ENCODE assay signal across 17 cellular contexts in the genomic region with DNA sequence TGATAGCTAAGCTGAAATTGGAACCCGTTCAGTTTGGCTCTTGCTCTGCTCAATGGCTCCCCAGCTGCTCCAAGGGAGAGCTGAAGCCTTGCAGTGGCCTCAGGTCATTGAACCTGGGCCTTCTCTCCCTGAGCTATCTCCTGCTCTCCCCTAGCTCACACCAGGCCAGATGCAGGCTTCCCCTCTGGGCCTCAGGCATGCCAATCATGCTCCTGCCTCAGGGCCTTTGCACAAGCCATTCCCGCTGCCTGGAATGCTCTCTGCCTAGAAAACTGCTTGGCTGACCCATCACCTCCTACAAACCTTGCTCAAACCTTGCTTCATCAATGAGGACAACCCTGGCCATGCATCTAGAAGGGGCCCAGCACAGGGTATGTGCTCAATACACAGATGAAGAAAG. TPM values are rescaled to one million over a fixed set of nuclear protein-coding genes. Genes with fewer than 3 reads are reported as not detected.
DNase-seq lines count a peak whose midpoint lies in the region; ATAC-seq and TF ChIP-seq lines count a peak whose summit lies in the region.
"Had no signal": no experiment of that assay in that cellular context is flagged by ENCODE, and none has a peak within 500 bp of the region (broad histone marks: within the 10 kb centered on the region; RNA-seq: fewer than 3 reads in every experiment).

No MANE protein-coding gene starts in this region.

- no peak overlapping the region for H3K4me3 Mint-ChIP-seq in activated T-helper 17 cell treated with anti-CD3 and anti-CD28 coated beads, Interleukin-2, amount 50 U/mL, for 72 hours
- no peak overlapping the region for H3K4me3 Mint-ChIP-seq in effector memory CD8-positive, alpha-beta T cell
- H3K4me3 Mint-ChIP-seq in neural crest cell (no peak overlapping the region), neural progenitor cell (no peak overlapping the region)
- H3K4me3 Mint-ChIP-seq: CD8-positive, alpha-beta memory T cell; H9 had no signal

- TF ChIP-seq CTCF in neural crest cell (conservative IDR thresholded peaks at IDR 0.05) (no peak), neural progenitor cell (IDR thresholded peaks at IDR 0.05) (no peak)

- H3K4me3 ChIP-seq in neural progenitor cell, result no peak overlapping the region

- no peaks in the 10 kb centered on the region for H3F3A ChIP-seq in neural progenitor cell (ENCODE audit: low read depth)

- H4K20me1 ChIP-seq in neural progenitor cell (ENCODE audit: low read depth), result no peaks in the 10 kb centered on the region

- no peaks in the 10 kb centered on the region for H3K9me3 Mint-ChIP-seq in activated T-helper 17 cell treated with anti-CD3 and anti-CD28 coated beads, Interleukin-2, amount 50 U/mL, for 72 hours
- H3K9me3 Mint-ChIP-seq in effector memory CD8-positive, alpha-beta T cell, result no peaks in the 10 kb centered on the region
- no peaks in the 10 kb centered on the region for H3K9me3 Mint-ChIP-seq in neural crest cell
- no peaks in the 10 kb centered on the region for H3K9me3 Mint-ChIP-seq in neural progenitor cell
- H3K9me3 Mint-ChIP-seq: CD4-positive, CD25-positive, alpha-beta regulatory T cell; CD8-positive, alpha-beta memory T cell; H9 had no signal

- no peaks in the 10 kb centered on the region for H3K36me3 ChIP-seq in neural progenitor cell
- H3K36me3 ChIP-seq: BE2C had no signal

- H2AFZ ChIP-seq in neural progenitor cell (replicated peaks), result no peak overlapping the region

- H3K27ac Mint-ChIP-seq in activated T-helper 17 cell treated with anti-CD3 and anti-CD28 coated beads, Interleukin-2, amount 50 U/mL, for 72 hours, result peak overlapping the region; percentile 62
- peak overlapping the region; percentile 31 to 42 for H3K27ac Mint-ChIP-seq in effector memory CD8-positive, alpha-beta T cell
- H3K27ac Mint-ChIP-seq in neural crest cell (ENCODE audit: unreplicated experiment) (peak overlapping the region; percentile 67), neural progenitor cell (no peak overlapping the region)
- H3K27ac Mint-ChIP-seq: CD4-positive, CD25-positive, alpha-beta regulatory T cell; H9 had no signal

- DNase-seq in effector memory CD8-positive, alpha-beta T cell, result no peak
- DNase-seq in neural crest cell (ENCODE audit: low read depth, low spot score), result no peak
- no peak for DNase-seq in neural progenitor cell (ENCODE audit: low spot score)
- DNase-seq in NCI-H146 treated with DMSO at 0.1 percent for 48 hours (lab: John Stamatoyannopoulos, UW; ENCODE audit: unreplicated experiment), result no peak
- DNase-seq: ACHN; BE2C; C1 segment of cervical spinal cord; CD4-positive, CD25-positive, alpha-beta regulatory T cell; CD8-positive, alpha-beta memory T cell; COR-L47; DMS79; GDM1; GOT3; H9 had no signal

- no peaks in the 10 kb centered on the region for H3K27me3 ChIP-seq in neural progenitor cell
- H3K27me3 ChIP-seq: BE2C had no signal

- H3K9ac ChIP-seq in neural progenitor cell, result no peak overlapping the region

- H3K4me1 ChIP-seq in neural progenitor cell, result no peaks in the 10 kb centered on the region
- H3K4me1 ChIP-seq: BE2C had no signal

- H3K27ac ChIP-seq in neural progenitor cell, result no peak overlapping the region

- no peaks in the 10 kb centered on the region for H3K9me3 ChIP-seq in neural progenitor cell (ENCODE audit: low read depth)
- H3K9me3 ChIP-seq: BE2C had no signal

- ATAC-seq in activated T-helper 17 cell treated with anti-CD3 and anti-CD28 coated beads, Interleukin-2, amount 50 U/mL, for 72 hours (replicated peaks), result no peak
- no peak for ATAC-seq in effector memory CD8-positive, alpha-beta T cell (replicated peaks)
- no peak for ATAC-seq in GM18907 (IDR thresholded peaks at IDR 0.05; ENCODE audit: unreplicated experiment)

- no peaks in the 10 kb centered on the region for H3K36me3 Mint-ChIP-seq in activated T-helper 17 cell treated with anti-CD3 and anti-CD28 coated beads, Interleukin-2, amount 50 U/mL, for 72 hours (ENCODE audit: low read depth)
- H3K36me3 Mint-ChIP-seq in effector memory CD8-positive, alpha-beta T cell (ENCODE audit: insufficient read depth), result no peaks in the 10 kb centered on the region
- no peaks in the 10 kb centered on the region for H3K36me3 Mint-ChIP-seq in neural crest cell (ENCODE audit: low read depth)
- no peaks in the 10 kb centered on the region for H3K36me3 Mint-ChIP-seq in neural progenitor cell
- H3K36me3 Mint-ChIP-seq: CD4-positive, CD25-positive, alpha-beta regulatory T cell had no signal

- H3K79me2 ChIP-seq in neural progenitor cell (ENCODE audit: low read depth), result no peaks in the 10 kb centered on the region

- no peak overlapping the region for H3K4me2 ChIP-seq in neural progenitor cell

- no peaks in the 10 kb centered on the region for H3K27me3 Mint-ChIP-seq in activated T-helper 17 cell treated with anti-CD3 and anti-CD28 coated beads, Interleukin-2, amount 50 U/mL, for 72 hours
- H3K27me3 Mint-ChIP-seq in effector memory CD8-positive, alpha-beta T cell, result no peaks in the 10 kb centered on the region
- H3K27me3 Mint-ChIP-seq in neural crest cell (ENCODE audit: low read depth) (no peaks in the 10 kb centered on the region), neural progenitor cell (ENCODE audit: insufficient read depth, low read depth) (peaks cover 4% of the 10 kb centered on the region)
- H3K27me3 Mint-ChIP-seq: CD4-positive, CD25-positive, alpha-beta regulatory T cell; CD8-positive, alpha-beta memory T cell had no signal

- peaks cover 31% of the 10 kb centered on the region for H3K4me1 Mint-ChIP-seq in activated T-helper 17 cell treated with anti-CD3 and anti-CD28 coated beads, Interleukin-2, amount 50 U/mL, for 72 hours
- H3K4me1 Mint-ChIP-seq in effector memory CD8-positive, alpha-beta T cell (ENCODE audit: low read depth in 2 of 2), result peaks cover 39 to 46% of the 10 kb centered on the region in 2 donors
- H3K4me1 Mint-ChIP-seq in neural crest cell, result no peaks in the 10 kb centered on the region
- peaks cover 6% of the 10 kb centered on the region for H3K4me1 Mint-ChIP-seq in neural progenitor cell

RNA-seq across cellular contexts. Expression of a gene that starts 16.7 kb away (rescaled TPM):
- not detected for total RNA-seq in activated T-helper 17 cell treated with anti-CD3 and anti-CD28 coated beads, Interleukin-2, amount 50 U/mL, for 72 hours
- not detected in 2 replicates for total RNA-seq in neural crest cell
- total RNA-seq in neural progenitor cell (ENCODE audit: low replicate concordance), result not detected in 2 replicates
- total RNA-seq: CD4-positive, CD25-positive, alpha-beta regulatory T cell; CD8-positive, alpha-beta memory T cell; Daoy; H9 had no signal

RNA-seq across cellular contexts. Expression of a gene that starts 18.4 kb away (rescaled TPM):
- total RNA-seq in activated T-helper 17 cell treated with anti-CD3 and anti-CD28 coated beads, Interleukin-2, amount 50 U/mL, for 72 hours, result not detected
- total RNA-seq in neural crest cell, result not detected in 2 replicates
- total RNA-seq in neural progenitor cell (ENCODE audit: low replicate concordance), result not detected in 2 replicates
- total RNA-seq: CD4-positive, CD25-positive, alpha-beta regulatory T cell; CD8-positive, alpha-beta memory T cell; Daoy; H9 had no signal

RNA-seq across cellular contexts. Expression of a gene that starts 23.1 kb away (rescaled TPM):
- under 1 TPM; 0.15 to 0.26 TPM for total RNA-seq in activated T-helper 17 cell treated with anti-CD3 and anti-CD28 coated beads, Interleukin-2, amount 50 U/mL, for 72 hours
- not detected in 2 replicates for total RNA-seq in neural crest cell
- total RNA-seq in neural progenitor cell (ENCODE audit: low replicate concordance), result not detected in 2 replicates
- total RNA-seq: CD8-positive, alpha-beta memory T cell; Daoy; H9 had no signal

RNA-seq across cellular contexts. Expression of a gene that starts 29.6 kb away (rescaled TPM):
- not detected for total RNA-seq in activated T-helper 17 cell treated with anti-CD3 and anti-CD28 coated beads, Interleukin-2, amount 50 U/mL, for 72 hours
- total RNA-seq in neural crest cell (not detected in 2 replicates), neural progenitor cell (ENCODE audit: low replicate concordance) (not detected in 2 replicates)
- total RNA-seq: CD4-positive, CD25-positive, alpha-beta regulatory T cell; CD8-positive, alpha-beta memory T cell; Daoy; H9 had no signal

RNA-seq across cellular contexts. Expression of a gene that starts 37.4 kb away (rescaled TPM):
- total RNA-seq in activated T-helper 17 cell treated with anti-CD3 and anti-CD28 coated beads, Interleukin-2, amount 50 U/mL, for 72 hours, result not detected
- not detected in 2 replicates for total RNA-seq in neural crest cell
- total RNA-seq in neural progenitor cell (ENCODE audit: low replicate concordance), result not detected in 2 replicates
- total RNA-seq: CD4-positive, CD25-positive, alpha-beta regulatory T cell; CD8-positive, alpha-beta memory T cell; Daoy; H9 had no signal
